In the genomic region with DNA sequence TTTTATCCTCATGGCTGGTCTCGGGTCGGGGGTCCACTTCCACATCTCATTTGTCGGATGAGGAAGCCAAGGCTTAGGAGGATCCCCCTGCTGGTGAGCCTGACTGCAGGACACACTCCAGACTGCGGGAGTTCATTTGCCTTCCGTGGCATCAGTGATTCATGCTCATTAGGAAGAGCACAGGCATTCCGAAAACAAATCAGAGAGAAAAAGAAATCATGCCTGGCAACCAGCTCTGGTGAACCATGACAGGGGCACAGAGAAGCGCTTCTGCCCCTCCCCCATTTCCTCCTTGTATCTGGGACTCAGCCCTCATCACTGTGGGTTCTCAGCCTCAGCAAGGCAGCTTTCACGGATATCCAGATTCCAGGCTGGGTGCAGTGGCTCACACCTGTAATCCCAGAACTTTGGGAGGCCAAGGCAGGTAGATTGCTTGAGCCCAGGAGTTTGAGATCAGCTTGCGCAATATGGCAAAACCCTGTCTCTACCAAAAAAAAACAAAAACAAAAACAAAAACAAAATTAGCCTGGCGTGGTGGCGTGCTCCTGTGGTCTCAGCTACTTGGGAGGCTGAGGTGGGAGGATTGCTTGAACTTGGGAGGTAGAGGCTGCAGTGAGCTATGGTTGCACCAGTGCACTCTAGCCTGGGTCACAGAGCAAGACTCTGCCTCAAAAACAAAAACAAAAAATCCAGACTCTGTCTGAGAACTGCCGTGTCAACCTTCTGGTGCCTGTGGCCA, we compare ENCODE assay signal across 8 cellular contexts.
DNase-seq lines count a peak whose midpoint lies in the region; ATAC-seq and TF ChIP-seq lines count a peak whose summit lies in the region.

No MANE protein-coding gene starts in this region.

- H3K4me3 ChIP-seq in adipocyte (ENCODE audit: low read length): no peak overlapping the region

- no peaks in the 10 kb centered on the region for H3K36me3 ChIP-seq in adipocyte (ENCODE audit: control insufficient read depth, insufficient read depth, low read length, severe bottlenecking)

- no peaks in the 10 kb centered on the region for H3K9me3 ChIP-seq in adipocyte (ENCODE audit: control insufficient read depth, low read length)

- ATAC-seq in GM21619 (IDR thresholded peaks at IDR 0.05; ENCODE audit: unreplicated experiment): peak; percentile 43

- no peaks in the 10 kb centered on the region for H3K27me3 ChIP-seq in adipocyte (replicated peaks; ENCODE audit: control insufficient read depth, insufficient read depth, low read length)

- TF ChIP-seq CTCF in C4-2B (conservative IDR thresholded peaks at IDR 0.05): no peak

- H3K27ac ChIP-seq in C4-2B: peak overlapping the region; percentile 84

- DNase-seq in SHP77 (lab: John Stamatoyannopoulos, UW) (peak; percentile 60 to 63), adipocyte (ENCODE audit: low read depth) (peak; percentile 93), iPS-NIHi7 (ENCODE audit: extremely low spot score) (peak; percentile 71), NCI-H1417 treated with DMSO at 0.1 percent for 48 hours (lab: John Stamatoyannopoulos, UW) (no peak)
- peak; percentile 77 for DNase-seq in stimulated activated CD4-positive, alpha-beta T cell treated with anti-CD3 and anti-CD28 coated beads, Interleukin-1b, Interleukin-23, amount 100 ng/mL, for 48 hours
- DNase-seq in NK-92 treated with Interleukin-12 subunit alpha and Interleukin-12 subunit beta, amount 100 ng/mL, for 24 hours (lab: John Stamatoyannopoulos, UW): no peak

- peak overlapping the region; percentile 75 for H3K9ac ChIP-seq in adipocyte (ENCODE audit: low read length)

- peaks cover 81% of the 10 kb centered on the region for H3K4me1 ChIP-seq in adipocyte (ENCODE audit: control insufficient read depth, insufficient read depth, low read length)

Comparison
In these comparisons a context has a peak if more than half of its experiments do, and no peak if none do; other contexts are left out.
1. DNase-seq: peak in SHP77 (2 of 2), adipocyte (single experiment), iPS-NIHi7 (single experiment) and stimulated activated CD4-positive, alpha-beta T cell treated with anti-CD3 and anti-CD28 coated beads, Interleukin-1b, Interleukin-23, amount 100 ng/mL, for 48 hours (single experiment); none in NCI-H1417 treated with DMSO at 0.1 percent for 48 hours (single experiment) and NK-92 treated with Interleukin-12 subunit alpha and Interleukin-12 subunit beta, amount 100 ng/mL, for 24 hours (single experiment).